Comparison of ENCODE assay signal across 1 cellular context in genomic region chr16:47538472-47538871, GRCh38.
TF ChIP-seq lines count a peak whose summit lies in the region.

No MANE protein-coding gene starts in this region.

TF ChIP-seq in HepG2, 621 proteins besides CTCF, POLR2A, EP300 and RAD21 (continued from another document and continues in another):
- TF ChIP-seq MXD1 (CRISPR knock-in tag; IDR thresholded peaks at IDR 0.05): no peak
- no peak for TF ChIP-seq ZNF552 (CRISPR knock-in tag; IDR thresholded peaks at IDR 0.05; ENCODE audit: borderline replicate concordance)
- TF ChIP-seq SMARCE1 (IDR thresholded peaks at IDR 0.05; ENCODE audit: borderline replicate concordance): no peak
- no peak for TF ChIP-seq CSRNP2 (CRISPR knock-in tag; conservative IDR thresholded peaks at IDR 0.05; ENCODE audit: low read depth)
- TF ChIP-seq TSC22D2 (CRISPR knock-in tag; IDR thresholded peaks at IDR 0.05; ENCODE audit: borderline replicate concordance): no peak
- TF ChIP-seq ZNF512 (CRISPR knock-in tag; IDR thresholded peaks at IDR 0.05): no peak
- TF ChIP-seq ZNF441 (CRISPR knock-in tag; IDR thresholded peaks at IDR 0.05; ENCODE audit: borderline replicate concordance): peak; percentile 87; the same call in 1 of the 2 replicates
- no peak for TF ChIP-seq ZNF496 (CRISPR knock-in tag; IDR thresholded peaks at IDR 0.05; ENCODE audit: insufficient replicate concordance)
- TF ChIP-seq HINFP (CRISPR knock-in tag; IDR thresholded peaks at IDR 0.05; ENCODE audit: low read depth): peak; percentile 62
- no peak for TF ChIP-seq ZNF761 (CRISPR knock-in tag; conservative IDR thresholded peaks at IDR 0.05)
- peak; percentile 84; the same call in 1 of the 2 replicates for TF ChIP-seq THRA (CRISPR knock-in tag; IDR thresholded peaks at IDR 0.05; ENCODE audit: borderline replicate concordance)
- TF ChIP-seq GATA4 (IDR thresholded peaks at IDR 0.05; ENCODE audit: borderline replicate concordance, low read depth): peak; percentile 97
- TF ChIP-seq TFAP4 (IDR thresholded peaks at IDR 0.05; ENCODE audit: borderline replicate concordance, low read depth): 0 out of 2 replicates have a peak, but pooled peaks have one; percentile 49
- peak; percentile 88; the same call in 1 of the 2 replicates for TF ChIP-seq SIX1 (CRISPR knock-in tag; IDR thresholded peaks at IDR 0.05; ENCODE audit: borderline replicate concordance)
- TF ChIP-seq MLXIP (CRISPR knock-in tag; IDR thresholded peaks at IDR 0.05; ENCODE audit: borderline replicate concordance): no peak
- no peak for TF ChIP-seq REXO4 (CRISPR knock-in tag; IDR thresholded peaks at IDR 0.05; ENCODE audit: borderline replicate concordance)
- TF ChIP-seq ZNF784 (CRISPR knock-in tag; IDR thresholded peaks at IDR 0.05; ENCODE audit: borderline replicate concordance): peak; percentile 68; the same call in 1 of the 2 replicates
- no peak for TF ChIP-seq DNMT1 (CRISPR knock-in tag; IDR thresholded peaks at IDR 0.05)
- 0 out of 2 replicates have a peak, but pooled peaks have one; percentile 44 for TF ChIP-seq ZBTB43 (CRISPR knock-in tag; conservative IDR thresholded peaks at IDR 0.05)
- TF ChIP-seq FOXA1 (IDR thresholded peaks at IDR 0.05): peak; percentile 29; the same call in 1 of the 2 replicates
- peak; percentile 97 for TF ChIP-seq FOXA1 (CRISPR knock-in tag; IDR thresholded peaks at IDR 0.05)
- peak; percentile 95 for TF ChIP-seq PHF5A (CRISPR knock-in tag; IDR thresholded peaks at IDR 0.05; ENCODE audit: low read depth, unreplicated experiment)
- TF ChIP-seq ZNF530 (CRISPR knock-in tag; IDR thresholded peaks at IDR 0.05; ENCODE audit: low read depth): no peak
- TF ChIP-seq ZBTB38 (CRISPR knock-in tag; IDR thresholded peaks at IDR 0.05): no peak
- TF ChIP-seq ATF7-NPFF (CRISPR knock-in tag; IDR thresholded peaks at IDR 0.05; ENCODE audit: low read depth): peak; percentile 80
- 0 out of 2 replicates have a peak, but pooled peaks have one; percentile 66 for TF ChIP-seq TOE1 (CRISPR knock-in tag; IDR thresholded peaks at IDR 0.05)
- no peak for TF ChIP-seq FUBP1 (CRISPR knock-in tag; IDR thresholded peaks at IDR 0.05; ENCODE audit: borderline replicate concordance)
- TF ChIP-seq KLF15 (CRISPR knock-in tag; IDR thresholded peaks at IDR 0.05; ENCODE audit: borderline replicate concordance): no peak
- TF ChIP-seq ZNF720 (CRISPR knock-in tag; IDR thresholded peaks at IDR 0.05): no peak
- no peak for TF ChIP-seq ZNF703 (CRISPR knock-in tag; IDR thresholded peaks at IDR 0.05; ENCODE audit: borderline replicate concordance)
- TF ChIP-seq MIXL1 (CRISPR knock-in tag; IDR thresholded peaks at IDR 0.05): peak; percentile 60; the same call in 1 of the 2 replicates
- TF ChIP-seq ZNF841 (CRISPR knock-in tag; IDR thresholded peaks at IDR 0.05; ENCODE audit: borderline replicate concordance): no peak
- TF ChIP-seq HNF4G (IDR thresholded peaks at IDR 0.05; ENCODE audit: borderline replicate concordance, low read depth, low read length): peak; percentile 59
- TF ChIP-seq HNF4G (CRISPR knock-in tag; IDR thresholded peaks at IDR 0.05; ENCODE audit: borderline replicate concordance, low read depth): peak; percentile 51; the same call in 1 of the 2 replicates
- no peak for TF ChIP-seq ZNF468 (CRISPR knock-in tag; IDR thresholded peaks at IDR 0.05)
- TF ChIP-seq ZNF713 (CRISPR knock-in tag; IDR thresholded peaks at IDR 0.05): no peak
- TF ChIP-seq HOXD1 (CRISPR knock-in tag; IDR thresholded peaks at IDR 0.05): peak; percentile 92
- no peak for TF ChIP-seq AGO1 (IDR thresholded peaks at IDR 0.05; ENCODE audit: low read depth, low read length, poor library complexity, severe bottlenecking)
- TF ChIP-seq ZSCAN12 (CRISPR knock-in tag; IDR thresholded peaks at IDR 0.05): peak; percentile 94; the same call in 1 of the 2 replicates
- TF ChIP-seq ELF4 (CRISPR knock-in tag; IDR thresholded peaks at IDR 0.05; ENCODE audit: borderline replicate concordance): peak; percentile 87; the same call in 1 of the 2 replicates
- no peak for TF ChIP-seq TBX3 (IDR thresholded peaks at IDR 0.05; ENCODE audit: borderline replicate concordance)
- TF ChIP-seq ZNF24 (IDR thresholded peaks at IDR 0.05): 0 out of 2 replicates have a peak, but pooled peaks have one; percentile 28
- no peak for TF ChIP-seq GMEB1 (CRISPR knock-in tag; IDR thresholded peaks at IDR 0.05; ENCODE audit: borderline replicate concordance)
- TF ChIP-seq ZFP37 (CRISPR knock-in tag; IDR thresholded peaks at IDR 0.05; ENCODE audit: borderline replicate concordance): peak; percentile 63; the same call in 1 of the 2 replicates
